Comparison of ENCODE assay signal across 32 cellular contexts in genomic region chr3:128185630-128186447, GRCh38.
"Had no signal": no experiment of that assay in that cellular context is flagged by ENCODE, and none has a peak within 500 bp of the region (broad histone marks: within the 10 kb centered on the region; RNA-seq: fewer than 3 reads in every experiment).

No MANE protein-coding gene starts in this region.

- H3K36me3 ChIP-seq: adrenal gland, brain microvascular endothelial cell, breast epithelium had no signal

- H3K4me1 ChIP-seq: adrenal gland, body of pancreas, breast epithelium had no signal

- H3K36me3 Mint-ChIP-seq: activated naive CD4-positive, alpha-beta T cell treated with anti-CD3 and anti-CD28 coated beads, Interleukin-2, amount 50 U/mL, for 72 hours had no signal

- DNase-seq: activated B cell treated with CpG ODN at 0.5 μM for 24 hours; activated CD4-positive, alpha-beta memory T cell treated with anti-CD3 and anti-CD28 coated beads for 36 hours; activated CD4-positive, alpha-beta T cell treated with anti-CD3 and anti-CD28 coated beads for 4 hours; activated CD4-positive, alpha-beta T cell treated with anti-CD3 and anti-CD28 coated beads, Interleukin-2, amount 10 ng/mL, durations not matched to agents 24 days and 14 days; activated CD4-positive, alpha-beta T cell treated with anti-CD3 and anti-CD28 coated beads, Interleukin-2, amount 50 U/mL, for 1 hour; activated CD4-positive, alpha-beta T cell treated with anti-CD3 and anti-CD28 coated beads, Interleukin-2, amount 50 U/mL, for 4 hours; activated CD4-positive, CD25-positive, alpha-beta regulatory T cell treated with anti-CD3 and anti-CD28 coated beads, Interleukin-2, amount 50 U/mL, for 72 hours; activated CD8-positive, alpha-beta memory T cell treated with anti-CD3 and anti-CD28 coated beads, Interleukin-2, amount 10 ng/mL, durations not matched to agents 7 days and 5 days; activated CD8-positive, alpha-beta memory T cell treated with anti-CD3 and anti-CD28 coated beads, Interleukin-2, amount 50 U/mL, for 48 hours; activated CD8-positive, alpha-beta T cell treated with anti-CD3 and anti-CD28 coated beads for 36 hours; activated effector memory CD4-positive, alpha-beta T cell treated with anti-CD3 and anti-CD28 coated beads, Interleukin-2, amount 50 U/mL, for 16 hours; activated gamma-delta T cell treated with Interleukin-2 at 50 U/mL for 16 hours; activated naive CD4-positive, alpha-beta T cell; activated naive CD4-positive, alpha-beta T cell treated with anti-CD3 and anti-CD28 coated beads for 36 hours; activated naive CD4-positive, alpha-beta T cell treated with anti-CD3 and anti-CD28 coated beads, Interleukin-2, amount 50 U/mL, for 16 hours; activated naive CD8-positive, alpha-beta T cell treated with anti-CD3 and anti-CD28 coated beads for 36 hours; activated T-cell treated with anti-CD3 and anti-CD28 coated beads, Interleukin-2, amount 50 U/mL, for 24 hours; activated T-cell treated with anti-CD3 and anti-CD28 coated beads, Interleukin-2, amount 50 U/mL, for 48 hours; adrenal gland; amniotic stem cell; aorta; body of pancreas; brain microvascular endothelial cell; central memory CD4-positive, alpha-beta T cell; T-helper 9 cell had no signal

- H3K27ac ChIP-seq: adrenal gland, body of pancreas, brain microvascular endothelial cell, breast epithelium, VCaP had no signal

- FAIRE-seq: astrocyte, TTC549 had no signal

- ATAC-seq: activated CD8-positive, alpha-beta memory T cell treated with anti-CD3 and anti-CD28 coated beads, Interleukin-2, amount 10 ng/mL, durations not matched to agents 7 days and 5 days; activated CD8-positive, alpha-beta T cell treated with anti-CD3 and anti-CD28 coated beads for 36 hours; activated naive CD4-positive, alpha-beta T cell treated with anti-CD3 and anti-CD28 coated beads, Interleukin-2, amount 50 U/mL, for 72 hours; body of pancreas had no signal

- H3K4me3 Mint-ChIP-seq: activated B cell treated with CpG ODN at 0.5 μM for 24 hours; activated CD4-positive, alpha-beta memory T cell treated with anti-CD3 and anti-CD28 coated beads for 36 hours; activated CD4-positive, alpha-beta T cell treated with anti-CD3 and anti-CD28 coated beads, Interleukin-2, amount 10 ng/mL, durations not matched to agents 24 days and 14 days; activated CD8-positive, alpha-beta memory T cell treated with anti-CD3 and anti-CD28 coated beads, Interleukin-2, amount 10 ng/mL, durations not matched to agents 7 days and 5 days; activated CD8-positive, alpha-beta T cell treated with anti-CD3 and anti-CD28 coated beads for 36 hours; activated naive CD4-positive, alpha-beta T cell treated with anti-CD3 and anti-CD28 coated beads for 36 hours; activated naive CD8-positive, alpha-beta T cell treated with anti-CD3 and anti-CD28 coated beads for 36 hours; activated T-cell treated with anti-CD3 and anti-CD28 coated beads, Interleukin-2, amount 50 U/mL, for 24 hours; T-helper 1 cell treated with Interleukin-12 subunit alpha and Interleukin-12 subunit beta and Interleukin-4 antibody, amounts not matched to agents 30 μg/mL and 1 μg/mL, for 36 hours; T-helper 2 cell treated with Interferon-gamma antibody and Interleukin-4, amounts not matched to agents 5 μg/mL and 100 μg/mL, for 36 hours had no signal

- H3K9me3 ChIP-seq: adrenal gland, body of pancreas, breast epithelium had no signal

- H3K27me3 Mint-ChIP-seq: activated B cell treated with CpG ODN at 0.5 μM for 24 hours; activated CD4-positive, alpha-beta memory T cell treated with anti-CD3 and anti-CD28 coated beads for 36 hours; activated CD4-positive, alpha-beta T cell treated with anti-CD3 and anti-CD28 coated beads, Interleukin-2, amount 10 ng/mL, durations not matched to agents 24 days and 14 days; activated CD8-positive, alpha-beta memory T cell treated with anti-CD3 and anti-CD28 coated beads, Interleukin-2, amount 10 ng/mL, durations not matched to agents 7 days and 5 days; activated CD8-positive, alpha-beta T cell treated with anti-CD3 and anti-CD28 coated beads for 36 hours; activated naive CD8-positive, alpha-beta T cell treated with anti-CD3 and anti-CD28 coated beads for 36 hours; activated T-cell treated with anti-CD3 and anti-CD28 coated beads, Interleukin-2, amount 50 U/mL, for 24 hours had no signal

- H3K9me3 Mint-ChIP-seq: activated CD4-positive, alpha-beta memory T cell treated with anti-CD3 and anti-CD28 coated beads for 36 hours; activated CD4-positive, alpha-beta T cell treated with anti-CD3 and anti-CD28 coated beads, Interleukin-2, amount 10 ng/mL, durations not matched to agents 24 days and 14 days; activated naive CD4-positive, alpha-beta T cell treated with anti-CD3 and anti-CD28 coated beads, Interleukin-2, amount 50 U/mL, for 72 hours; activated T-cell treated with anti-CD3 and anti-CD28 coated beads, Interleukin-2, amount 50 U/mL, for 24 hours; T-helper 1 cell treated with Interleukin-12 subunit alpha and Interleukin-12 subunit beta and Interleukin-4 antibody, amounts not matched to agents 30 μg/mL and 1 μg/mL, for 36 hours; T-helper 2 cell treated with Interferon-gamma antibody and Interleukin-4, amounts not matched to agents 5 μg/mL and 100 μg/mL, for 36 hours had no signal

- H3K4me3 ChIP-seq: adrenal gland, body of pancreas, breast epithelium had no signal

- H3K27me3 ChIP-seq: adrenal gland, body of pancreas, brain microvascular endothelial cell, breast epithelium had no signal

- H3K27ac Mint-ChIP-seq: activated B cell treated with CpG ODN at 0.5 μM for 24 hours; activated CD4-positive, alpha-beta memory T cell treated with anti-CD3 and anti-CD28 coated beads for 36 hours; activated CD4-positive, alpha-beta T cell treated with anti-CD3 and anti-CD28 coated beads, Interleukin-2, amount 10 ng/mL, durations not matched to agents 24 days and 14 days; activated CD8-positive, alpha-beta memory T cell treated with anti-CD3 and anti-CD28 coated beads, Interleukin-2, amount 10 ng/mL, durations not matched to agents 7 days and 5 days; activated CD8-positive, alpha-beta T cell treated with anti-CD3 and anti-CD28 coated beads for 36 hours; activated naive CD4-positive, alpha-beta T cell treated with anti-CD3 and anti-CD28 coated beads for 36 hours; activated naive CD4-positive, alpha-beta T cell treated with anti-CD3 and anti-CD28 coated beads, Interleukin-2, amount 50 U/mL, for 72 hours; activated naive CD8-positive, alpha-beta T cell treated with anti-CD3 and anti-CD28 coated beads for 36 hours; activated T-cell treated with anti-CD3 and anti-CD28 coated beads, Interleukin-2, amount 50 U/mL, for 24 hours; T-helper 1 cell treated with Interleukin-12 subunit alpha and Interleukin-12 subunit beta and Interleukin-4 antibody, amounts not matched to agents 30 μg/mL and 1 μg/mL, for 36 hours; T-helper 2 cell treated with Interferon-gamma antibody and Interleukin-4, amounts not matched to agents 5 μg/mL and 100 μg/mL, for 36 hours had no signal
